8 cellular contexts compared by ENCODE assay signal in genomic region chr7:100015232-100016208, GRCh38.
DNase-seq lines count a peak whose midpoint lies in the region; TF ChIP-seq lines count a peak whose summit lies in the region.

Gene ZKSCAN1, plus strand, starts transcription at chr7:100015596. Its CDS starts 7,911 bp downstream, at chr7:100023507.

- POLR2A ChIA-PET in HEK293T (lab: Yijun Ruan, JAX): interaction anchor here (0.6 to 1.3 kb wide), 19 partner anchors 9 to 614 kb away, joined by 3 to 7 read pairs (median 3); partner anchors contain the start of genes GJC3, MBLAC1, TRIM4 and ZKSCAN5

- no peaks in the 10 kb centered on the region for H3K9me3 ChIP-seq in SK-N-MC (ENCODE audit: low read depth, low read length)

- peaks cover 11% of the 10 kb centered on the region; the same call in 1 of the 2 replicates for H3K36me3 ChIP-seq in SK-N-MC (ENCODE audit: insufficient read depth, low read length)

- peak within 1 kb of the TSS; percentile 97 for H3K4me3 ChIP-seq in SK-N-MC

- H3K4me3 Mint-ChIP-seq in activated naive CD4-positive, alpha-beta T cell treated with anti-CD3 and anti-CD28 coated beads, Interleukin-2, amount 10 ng/mL, durations not matched to agents 7 days and 5 days: peak within 1 kb of the TSS; percentile 96

- H3K27ac ChIP-seq in SK-N-MC (peak within 1 kb of the TSS; percentile 83), substantia nigra (ENCODE audit: low read depth, low read length, poor library complexity, severe bottlenecking) (peak within 1 kb of the TSS; percentile 98)

- H3K27ac Mint-ChIP-seq in activated naive CD4-positive, alpha-beta T cell treated with anti-CD3 and anti-CD28 coated beads, Interleukin-2, amount 10 ng/mL, durations not matched to agents 7 days and 5 days: peak within 1 kb of the TSS; percentile 98

- peaks cover 48% of the 10 kb centered on the region for H3K4me1 Mint-ChIP-seq in activated naive CD4-positive, alpha-beta T cell treated with anti-CD3 and anti-CD28 coated beads, Interleukin-2, amount 10 ng/mL, durations not matched to agents 7 days and 5 days

- DNase-seq in GM04503 (ENCODE audit: low read depth): peak; percentile 47
- DNase-seq in HEK293T (ENCODE audit: extremely low spot score): peak; percentile 96
- DNase-seq in MV-4-11 (lab: John Stamatoyannopoulos, UW): peak; percentile 89
- DNase-seq in SK-N-MC (ENCODE audit: low read depth, low spot score): peak; percentile 47
- peak; percentile 89 for DNase-seq in activated naive CD4-positive, alpha-beta T cell treated with anti-CD3 and anti-CD28 coated beads, Interleukin-2, amount 10 ng/mL, durations not matched to agents 7 days and 5 days
- peak; percentile 94 for DNase-seq in germinal center (ENCODE audit: low spot score)
- peak; percentile 65 for DNase-seq in non-pigmented ciliary epithelial cell (ENCODE audit: low read depth)
- peak; percentile 46 to 92 (median 82) for DNase-seq in substantia nigra (lab: John Stamatoyannopoulos, UW)

- H3K27me3 Mint-ChIP-seq in activated naive CD4-positive, alpha-beta T cell treated with anti-CD3 and anti-CD28 coated beads, Interleukin-2, amount 10 ng/mL, durations not matched to agents 7 days and 5 days: peaks cover 4% of the 10 kb centered on the region

- H3K36me3 Mint-ChIP-seq in activated naive CD4-positive, alpha-beta T cell treated with anti-CD3 and anti-CD28 coated beads, Interleukin-2, amount 10 ng/mL, durations not matched to agents 7 days and 5 days: peaks cover 9% of the 10 kb centered on the region

- no peaks in the 10 kb centered on the region for H3K9me3 Mint-ChIP-seq in activated naive CD4-positive, alpha-beta T cell treated with anti-CD3 and anti-CD28 coated beads, Interleukin-2, amount 10 ng/mL, durations not matched to agents 7 days and 5 days

- CTCF ChIA-PET in HEK293T (lab: Yijun Ruan, JAX): interaction anchor here (1.3 kb wide), 1 partner anchor 24 kb away, joined by 3 read pairs; no protein-coding TSS in a partner anchor
- CTCF ChIA-PET in activated naive CD4-positive, alpha-beta T cell treated with anti-CD3 and anti-CD28 coated beads, Interleukin-2, amount 10 ng/mL, durations not matched to agents 7 days and 5 days (lab: Charles Lee): interaction anchor here (1.8 kb wide), 1 partner anchor 22 kb away, joined by 10 read pairs; no protein-coding TSS in a partner anchor

- H3K9ac ChIP-seq in SK-N-MC (ENCODE audit: insufficient read length): peak within 1 kb of the TSS; percentile 99

TF ChIP-seq in HEK293T, 16 proteins besides CTCF, POLR2A, EP300 and RAD21:
- TF ChIP-seq CTBP1 (IDR thresholded peaks at IDR 0.05; ENCODE audit: borderline replicate concordance) (no peak), ELF4 (IDR thresholded peaks at IDR 0.05) (peak; percentile 93), L3MBTL2 (conservative IDR thresholded peaks at IDR 0.05) (peak; percentile 40; the same call in 1 of the 2 replicates)

Comparison
In these comparisons a context has a peak if more than half of its experiments do, and no peak if none do; other contexts are left out.
1. Peak in every context shown above with its lines: DNase-seq, H3K4me3 ChIP-seq and H3K27ac ChIP-seq.